1 cellular context compared by ENCODE assay signal in the genomic region with DNA sequence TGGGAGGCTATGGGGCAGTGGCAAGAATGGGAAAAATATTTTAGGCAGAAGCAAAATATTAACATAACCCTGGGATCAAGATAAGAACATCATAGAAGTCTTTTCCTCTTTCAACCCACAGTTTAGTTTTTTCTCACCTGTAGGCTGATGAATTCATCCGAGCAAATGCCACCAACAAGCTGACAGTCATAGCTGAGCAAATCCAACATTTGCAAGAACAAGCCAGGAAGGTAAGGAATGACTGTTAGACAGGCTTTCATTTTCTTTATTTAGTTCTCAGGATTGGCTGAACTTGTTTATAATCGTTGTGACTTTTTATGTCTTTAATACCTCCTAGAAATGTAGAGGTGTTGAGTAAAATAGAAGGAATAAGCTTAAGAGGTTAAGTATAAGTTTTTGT.
TF ChIP-seq lines count a peak whose summit lies in the region.

No MANE protein-coding gene starts in this region.

TF ChIP-seq in GM23338, 12 proteins besides CTCF, POLR2A, EP300 and RAD21 (continued from another document):
- TF ChIP-seq, protein P1, sequence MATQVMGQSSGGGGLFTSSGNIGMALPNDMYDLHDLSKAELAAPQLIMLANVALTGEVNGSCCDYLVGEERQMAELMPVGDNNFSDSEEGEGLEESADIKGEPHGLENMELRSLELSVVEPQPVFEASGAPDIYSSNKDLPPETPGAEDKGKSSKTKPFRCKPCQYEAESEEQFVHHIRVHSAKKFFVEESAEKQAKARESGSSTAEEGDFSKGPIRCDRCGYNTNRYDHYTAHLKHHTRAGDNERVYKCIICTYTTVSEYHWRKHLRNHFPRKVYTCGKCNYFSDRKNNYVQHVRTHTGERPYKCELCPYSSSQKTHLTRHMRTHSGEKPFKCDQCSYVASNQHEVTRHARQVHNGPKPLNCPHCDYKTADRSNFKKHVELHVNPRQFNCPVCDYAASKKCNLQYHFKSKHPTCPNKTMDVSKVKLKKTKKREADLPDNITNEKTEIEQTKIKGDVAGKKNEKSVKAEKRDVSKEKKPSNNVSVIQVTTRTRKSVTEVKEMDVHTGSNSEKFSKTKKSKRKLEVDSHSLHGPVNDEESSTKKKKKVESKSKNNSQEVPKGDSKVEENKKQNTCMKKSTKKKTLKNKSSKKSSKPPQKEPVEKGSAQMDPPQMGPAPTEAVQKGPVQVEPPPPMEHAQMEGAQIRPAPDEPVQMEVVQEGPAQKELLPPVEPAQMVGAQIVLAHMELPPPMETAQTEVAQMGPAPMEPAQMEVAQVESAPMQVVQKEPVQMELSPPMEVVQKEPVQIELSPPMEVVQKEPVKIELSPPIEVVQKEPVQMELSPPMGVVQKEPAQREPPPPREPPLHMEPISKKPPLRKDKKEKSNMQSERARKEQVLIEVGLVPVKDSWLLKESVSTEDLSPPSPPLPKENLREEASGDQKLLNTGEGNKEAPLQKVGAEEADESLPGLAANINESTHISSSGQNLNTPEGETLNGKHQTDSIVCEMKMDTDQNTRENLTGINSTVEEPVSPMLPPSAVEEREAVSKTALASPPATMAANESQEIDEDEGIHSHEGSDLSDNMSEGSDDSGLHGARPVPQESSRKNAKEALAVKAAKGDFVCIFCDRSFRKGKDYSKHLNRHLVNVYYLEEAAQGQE (IDR thresholded peaks at IDR 0.05; ENCODE audit: unreplicated experiment), result no peak
- no peak for TF ChIP-seq STAT1 (IDR thresholded peaks at IDR 0.05; ENCODE audit: unreplicated experiment)
